ENCODE assay signal across 10 cellular contexts in the genomic region with DNA sequence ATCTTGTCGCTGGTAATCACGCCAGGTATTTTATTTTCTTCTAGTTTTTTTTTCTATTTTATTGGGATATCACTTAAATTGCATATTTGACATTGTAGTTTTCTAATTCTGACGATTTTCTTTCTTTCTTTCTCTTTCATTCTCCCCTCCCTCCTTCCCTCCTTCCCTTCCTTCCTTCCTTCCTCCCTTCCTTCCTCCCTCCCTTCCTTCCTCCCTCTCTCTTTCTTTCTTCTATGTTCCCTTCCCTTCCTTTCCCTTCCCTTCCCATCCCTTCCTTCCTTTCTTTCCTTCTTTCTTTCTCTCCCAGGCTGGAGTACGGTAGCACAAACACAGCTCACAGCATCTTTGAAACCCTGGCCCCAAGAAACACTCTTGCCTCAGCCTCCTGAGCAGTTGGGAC.
"Had no signal": no experiment of that assay in that cellular context is flagged by ENCODE, and none has a peak within 500 bp of the region (broad histone marks: within the 10 kb centered on the region; RNA-seq: fewer than 3 reads in every experiment).

No MANE protein-coding gene starts in this region.

- H3K9ac ChIP-seq: GM23248, KMS-11 had no signal

- H2AFZ ChIP-seq: GM23248 had no signal

- DNase-seq: GM23248, GOT3, H9, HCEC 1CT, HFFc6, IMR-90, KBM-7 had no signal

- FAIRE-seq: H54 had no signal

- H3K4me3 ChIP-seq: GM23248 had no signal

- H3K4me2 ChIP-seq: KMS-11 had no signal

- H3K27ac ChIP-seq: GM23248, HL-60, KMS-11 had no signal
